13 cellular contexts compared by ENCODE assay signal in the genomic region with DNA sequence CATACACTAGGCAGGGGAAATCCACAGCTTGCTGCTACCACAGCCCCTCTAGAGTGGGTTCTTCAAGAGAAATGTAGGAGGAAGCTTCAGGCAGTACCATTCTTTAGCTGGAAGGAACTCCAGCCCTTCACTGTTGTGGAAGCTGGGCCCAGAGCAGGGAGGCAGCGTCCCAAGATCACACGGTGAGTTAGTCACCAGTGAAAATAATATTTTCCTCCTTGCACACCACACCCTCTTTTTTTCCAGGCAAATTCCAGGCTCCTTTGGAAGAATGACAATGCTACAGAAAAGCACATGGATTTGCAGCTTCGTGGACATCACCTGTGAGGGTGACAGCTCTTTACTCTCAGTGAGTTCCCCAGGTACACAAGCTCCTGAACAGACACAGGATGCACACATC.
DNase-seq lines count a peak whose midpoint lies in the region; ATAC-seq lines count a peak whose summit lies in the region.
"Had no signal": no experiment of that assay in that cellular context is flagged by ENCODE, and none has a peak within 500 bp of the region (broad histone marks: within the 10 kb centered on the region; RNA-seq: fewer than 3 reads in every experiment).

No MANE protein-coding gene starts in this region.

- ATAC-seq in left ventricle myocardium superior (peak; percentile 86), GM21619 (IDR thresholded peaks at IDR 0.05; ENCODE audit: unreplicated experiment) (no peak), GM19351 (IDR thresholded peaks at IDR 0.05; ENCODE audit: unreplicated experiment) (no peak)
- ATAC-seq: left colon had no signal

- no peaks in the 10 kb centered on the region for H3K27me3 ChIP-seq in skeletal muscle tissue (ENCODE audit: control insufficient read depth in 3 of 3, insufficient read depth in 3 of 3, low read length in 3 of 3)

- DNase-seq in EH (ENCODE audit: low read depth) (peak; percentile 85), astrocyte of the hippocampus (ENCODE audit: low read depth, low spot score) (peak; percentile 56), left ventricle myocardium superior (peak; percentile 64), DMS79 treated with DMSO at 0.1 percent for 48 hours (lab: John Stamatoyannopoulos, UW) (no peak)
- no peak for DNase-seq in stimulated activated naive CD4-positive, alpha-beta T cell (lab: John Stamatoyannopoulos, UW)
- DNase-seq: activated CD4-positive, CD25-positive, alpha-beta regulatory T cell treated with anti-CD3 and anti-CD28 coated beads, Interleukin-2, amount 50 U/mL, for 72 hours; activated effector memory CD4-positive, alpha-beta T cell treated with anti-CD3 and anti-CD28 coated beads, Interleukin-2, amount 50 U/mL, for 16 hours; retina; SIG-M5 had no signal

- H3K4me1 ChIP-seq in skeletal muscle tissue (ENCODE audit: control insufficient read depth in 3 of 3, insufficient read depth in 3 of 3, low read length in 3 of 3): peaks cover 6 to 8% (median 7%) of the 10 kb centered on the region in 3 donors

- H3K4me3 ChIP-seq in skeletal muscle tissue (ENCODE audit: low read length in 3 of 3): no peak overlapping the region

- H3K9ac ChIP-seq in skeletal muscle tissue (ENCODE audit: low read depth in 1 of 3, low read length in 3 of 3): no peak overlapping the region

- no peaks in the 10 kb centered on the region for H3K36me3 ChIP-seq in skeletal muscle tissue (ENCODE audit: control insufficient read depth in 3 of 3, insufficient read depth in 3 of 3, low read length in 3 of 3)

- H3K27ac ChIP-seq in skeletal muscle tissue (ENCODE audit: low read depth, low read length): peak overlapping the region; percentile 75

- no peaks in the 10 kb centered on the region for H3K9me3 ChIP-seq in skeletal muscle tissue (ENCODE audit: control insufficient read depth in 3 of 3, low read length in 3 of 3)

- intact Hi-C loops in left ventricle myocardium superior (cut with micrococcal nuclease): no loop called here

Comparison
In these comparisons a context has a peak if more than half of its experiments do, and no peak if none do; other contexts are left out.
1. DNase-seq: peak in EH (single experiment), astrocyte of the hippocampus (single experiment) and left ventricle myocardium superior (single experiment); none in DMS79 treated with DMSO at 0.1 percent for 48 hours (single experiment) and stimulated activated naive CD4-positive, alpha-beta T cell (0 of 6).